In the genomic region with DNA sequence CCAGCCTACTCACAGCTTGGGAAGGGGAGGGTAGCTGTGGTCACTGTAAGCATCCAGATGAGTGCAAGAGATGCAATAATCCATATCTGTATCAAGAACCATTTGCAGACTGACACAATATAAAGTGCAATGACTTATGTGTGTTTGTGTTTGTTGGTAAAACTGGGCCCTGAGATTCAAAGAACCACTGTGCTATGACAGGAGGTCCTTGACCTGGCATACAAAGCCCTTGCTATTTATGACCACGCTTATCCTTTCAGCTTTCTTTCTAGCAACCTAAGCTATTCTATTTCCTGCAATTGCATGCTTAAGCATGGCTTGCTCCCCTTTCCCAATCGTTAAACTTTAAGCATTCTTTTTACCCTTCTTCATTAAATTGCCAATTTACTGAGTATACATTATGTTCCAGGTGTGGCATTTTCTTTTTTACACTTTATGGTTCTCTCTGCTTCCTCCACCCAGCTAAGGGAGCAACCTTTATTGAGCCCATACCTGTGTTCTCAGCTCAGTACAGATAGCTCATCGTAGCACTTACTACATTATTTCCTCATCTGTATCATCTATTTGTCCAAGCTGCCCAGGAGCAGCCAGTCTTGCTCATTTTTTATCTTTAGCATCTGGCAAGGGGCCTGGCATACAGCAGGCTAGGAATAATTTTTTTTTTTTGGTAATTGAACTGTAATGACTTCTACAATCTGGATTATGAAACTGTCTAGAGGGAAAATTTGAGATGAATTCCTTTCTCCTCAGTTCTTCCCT, we compare ENCODE assay signal across 16 cellular contexts. TPM values are rescaled to one million over a fixed set of nuclear protein-coding genes. Genes with fewer than 3 reads are reported as not detected.
DNase-seq lines count a peak whose midpoint lies in the region; ATAC-seq and TF ChIP-seq lines count a peak whose summit lies in the region.
"Had no signal": no experiment of that assay in that cellular context is flagged by ENCODE, and none has a peak within 500 bp of the region (broad histone marks: within the 10 kb centered on the region; RNA-seq: fewer than 3 reads in every experiment).

No MANE protein-coding gene starts in this region.

- H3K36me3 Mint-ChIP-seq in chondrocyte (ENCODE audit: low read depth) = peaks cover 1% of the 10 kb centered on the region
- H3K36me3 Mint-ChIP-seq in activated CD4-positive, alpha-beta memory T cell treated with anti-CD3 and anti-CD28 coated beads for 36 hours = peaks cover 7% of the 10 kb centered on the region

- POLR2A ChIA-PET in activated CD4-positive, alpha-beta memory T cell treated with anti-CD3 and anti-CD28 coated beads for 36 hours (lab: Charles Lee) = interaction anchor here (0.6 kb wide), 2 partner anchors 116 to 219 kb away, joined by 3 to 4 read pairs; no protein-coding TSS in a partner anchor

- no peak for TF ChIP-seq POLR2A in thyroid gland (IDR thresholded peaks at IDR 0.05)

- intact Hi-C loops in mucosa of descending colon (cut with DNase I, micrococcal nuclease) (no loop called here), thyroid gland (cut with DNase I) (loop anchor here (5.0 kb wide), 1 partner anchor 99 kb away; a partner anchor contains a TSS)
- intact Hi-C loops in activated CD4-positive, alpha-beta memory T cell treated with anti-CD3 and anti-CD28 coated beads for 36 hours (cut with micrococcal nuclease) = no loop called here

- peak overlapping the region; percentile 79 to 97 (median 94) for H3K27ac ChIP-seq in thyroid gland
- H3K27ac ChIP-seq: 22Rv1, SJSA1, VCaP had no signal

- no peaks in the 10 kb centered on the region for H3K27me3 Mint-ChIP-seq in chondrocyte (ENCODE audit: low read depth)
- H3K27me3 Mint-ChIP-seq in activated CD4-positive, alpha-beta memory T cell treated with anti-CD3 and anti-CD28 coated beads for 36 hours = no peaks in the 10 kb centered on the region

- ATAC-seq in mucosa of descending colon (peak; percentile 52), GM21390 (IDR thresholded peaks at IDR 0.05; ENCODE audit: unreplicated experiment) (no peak)

- H3K9me3 ChIP-seq in mucosa of descending colon = no peaks in the 10 kb centered on the region
- no peaks in the 10 kb centered on the region for H3K9me3 ChIP-seq in thyroid gland
- H3K9me3 ChIP-seq: esophagus squamous epithelium, SJSA1 had no signal

- H3K4me1 ChIP-seq in mucosa of descending colon (ENCODE audit: low read depth) (peaks cover 46% of the 10 kb centered on the region), thyroid gland (peaks cover 50 to 53% of the 10 kb centered on the region in 2 donors)

- no peak overlapping the region for H3K4me3 ChIP-seq in mucosa of descending colon
- H3K4me3 ChIP-seq in thyroid gland (replicated peaks in 1 of 3) = no peak overlapping the region
- H3K4me3 ChIP-seq: esophagus squamous epithelium, SJSA1 had no signal

- 39 to 41% methylated on average over 3 of the region's 3 CpGs for WGBS in thyroid gland, 2 donors

- no peaks in the 10 kb centered on the region for H3K27me3 ChIP-seq in thyroid gland
- H3K27me3 ChIP-seq: esophagus squamous epithelium, SJSA1 had no signal

- TF ChIP-seq CTCF in chondrocyte (IDR thresholded peaks at IDR 0.05) = no peak
- no peak for TF ChIP-seq CTCF in mucosa of descending colon (IDR thresholded peaks at IDR 0.05)
- no peak for TF ChIP-seq CTCF in thyroid gland (IDR thresholded peaks at IDR 0.05)

- no peak overlapping the region for H3K4me3 Mint-ChIP-seq in chondrocyte (ENCODE audit: unreplicated experiment)
- no peak overlapping the region for H3K4me3 Mint-ChIP-seq in activated CD4-positive, alpha-beta memory T cell treated with anti-CD3 and anti-CD28 coated beads for 36 hours

- H3K27ac Mint-ChIP-seq in chondrocyte (ENCODE audit: unreplicated experiment) = peak overlapping the region; percentile 23
- no peak overlapping the region for H3K27ac Mint-ChIP-seq in activated CD4-positive, alpha-beta memory T cell treated with anti-CD3 and anti-CD28 coated beads for 36 hours

- no peaks in the 10 kb centered on the region for H3K36me3 ChIP-seq in mucosa of descending colon (ENCODE audit: low read depth)
- peaks cover 0 to 4% of the 10 kb centered on the region in 2 donors for H3K36me3 ChIP-seq in thyroid gland

- DNase-seq in NCI-H2171 treated with DMSO at 0.1 percent for 48 hours (lab: John Stamatoyannopoulos, UW) (peak; percentile 5), NCI-H2171 (lab: John Stamatoyannopoulos, UW) (no peak), chondrocyte (ENCODE audit: low spot score) (no peak), mucosa of descending colon (peak in 1 of 3 donors; percentile 27), thyroid gland (no peak), COR-L47 (lab: John Stamatoyannopoulos, UW) (no peak)
- DNase-seq in activated CD4-positive, alpha-beta memory T cell treated with anti-CD3 and anti-CD28 coated beads for 36 hours = no peak
- DNase-seq: activated naive CD4-positive, alpha-beta T cell treated with anti-CD3 and anti-CD28 coated beads, Interleukin-2, amount 50 U/mL, for 16 hours; esophagus squamous epithelium; H7; stimulated activated CD4-positive, alpha-beta T cell treated with anti-CD3 and anti-CD28 coated beads, Interleukin-4, amount 100 ng/mL, for 24 hours; stimulated activated naive CD4-positive, alpha-beta T cell treated with Interleukin-2 at 50 U/mL for 16 hours had no signal

- CTCF ChIA-PET in activated CD4-positive, alpha-beta memory T cell treated with anti-CD3 and anti-CD28 coated beads for 36 hours (lab: Charles Lee) = interaction anchor here (1.6 to 2.1 kb wide), 3 partner anchors 16 to 64 kb away, joined by 4 to 9 read pairs (median 5); no protein-coding TSS in a partner anchor

- H3K9me3 Mint-ChIP-seq in chondrocyte (ENCODE audit: low read depth) = no peaks in the 10 kb centered on the region
- H3K9me3 Mint-ChIP-seq in activated CD4-positive, alpha-beta memory T cell treated with anti-CD3 and anti-CD28 coated beads for 36 hours = no peaks in the 10 kb centered on the region

- peaks cover 50% of the 10 kb centered on the region for H3K4me1 Mint-ChIP-seq in chondrocyte (ENCODE audit: low read depth)
- peaks cover 28% of the 10 kb centered on the region for H3K4me1 Mint-ChIP-seq in activated CD4-positive, alpha-beta memory T cell treated with anti-CD3 and anti-CD28 coated beads for 36 hours (ENCODE audit: low read depth)

RNA-seq across cellular contexts. Expression of a gene that starts 3.5 kb away (rescaled TPM):
- total RNA-seq in chondrocyte = 18.8 to 31.7 TPM (median 28.7 TPM) in 3 replicates
- total RNA-seq in mucosa of descending colon = 10 to 100 TPM; 26.2 to 45.4 (median 33.6) TPM
- total RNA-seq in thyroid gland = 10 to 100 TPM; 22.2 to 30.7 (median 25.5) TPM
- total RNA-seq in activated CD4-positive, alpha-beta memory T cell treated with anti-CD3 and anti-CD28 coated beads for 36 hours = 10 to 100 TPM; 36.6 to 38.8 TPM
